9 cellular contexts compared by ENCODE assay signal in genomic region chr11:62610403-62610802, GRCh38. TPM values are rescaled to one million over a fixed set of nuclear protein-coding genes. Genes with fewer than 3 reads are reported as not detected.
DNase-seq lines count a peak whose midpoint lies in the region; ATAC-seq and TF ChIP-seq lines count a peak whose summit lies in the region.
"Had no signal": no experiment of that assay in that cellular context is flagged by ENCODE, and none has a peak within 500 bp of the region (broad histone marks: within the 10 kb centered on the region; RNA-seq: fewer than 3 reads in every experiment).

No MANE protein-coding gene starts in this region.

- POLR2A ChIA-PET in CD4-positive, alpha-beta T cell (lab: Charles Lee), result interaction anchor here (0.9 to 5.7 kb wide), 7 partner anchors 9 to 245 kb away, joined by 3 to 55 read pairs (median 8); partner anchors contain the start of genes B3GAT3, GANAB, HNRNPUL2 and MTA2
- POLR2A ChIA-PET in HEK293T (lab: Yijun Ruan, JAX), result interaction anchor here (0.9 to 2.3 kb wide), 5 partner anchors 10 to 79 kb away, joined by 3 to 10 read pairs (median 8); partner anchors contain the start of genes GANAB, LRRN4CL and TUT1

- no peak overlapping the region for H3K27ac ChIP-seq in CD4-positive, alpha-beta T cell (ENCODE audit: low read depth, low read length)
- H3K27ac ChIP-seq in left lung, result no peak overlapping the region

- H3K4me1 ChIP-seq in left lung, result peaks cover 11 to 60% of the 10 kb centered on the region in 2 donors

- CTCF ChIA-PET in CD4-positive, alpha-beta T cell (lab: Charles Lee), result interaction anchor here (1.7 kb wide), 1 partner anchor 186 kb away, joined by 3 read pairs; no protein-coding TSS in a partner anchor
- CTCF ChIA-PET in HEK293T (lab: Yijun Ruan, JAX), result interaction anchor here (1.0 to 1.8 kb wide), 3 partner anchors 9 to 19 kb away, joined by 3 to 16 read pairs (median 4); partner anchors contain the start of gene TUT1

- peak overlapping the region; percentile 81 for H3K4me3 Mint-ChIP-seq in CD4-positive, alpha-beta T cell
- peak overlapping the region; percentile 77 for H3K4me3 Mint-ChIP-seq in natural killer cell

- no peaks in the 10 kb centered on the region for H3K9me3 Mint-ChIP-seq in CD4-positive, alpha-beta T cell
- no peaks in the 10 kb centered on the region for H3K9me3 Mint-ChIP-seq in activated naive CD4-positive, alpha-beta T cell treated with anti-CD3 and anti-CD28 coated beads, Interleukin-2, amount 50 U/mL, for 72 hours
- H3K9me3 Mint-ChIP-seq in natural killer cell, result no peaks in the 10 kb centered on the region

- intact Hi-C loops in CD4-positive, alpha-beta T cell (cut with DNase I, micrococcal nuclease), result loop anchor here in 1 of 2 experiments (5.0 kb wide), 1 partner anchor 42 kb away; the partner anchor contains the start of gene INTS5
- intact Hi-C loops in natural killer cell (cut with micrococcal nuclease) (loop anchor here (5.0 kb wide), 1 partner anchor 97 kb away; the partner anchor contains the start of genes BSCL2 and GNG3), left lung (cut with DNase I) (no loop called here)

- ATAC-seq in CD4-positive, alpha-beta T cell (ENCODE audit: poor library complexity), result no peak
- no peak for ATAC-seq in activated naive CD4-positive, alpha-beta T cell treated with anti-CD3 and anti-CD28 coated beads, Interleukin-2, amount 50 U/mL, for 72 hours
- ATAC-seq in natural killer cell, result no peak
- ATAC-seq in GM18505 (IDR thresholded peaks at IDR 0.05; ENCODE audit: unreplicated experiment), result no peak
- ATAC-seq in left lung, result no peak

- in situ Hi-C loops in G401 (cut with HindIII; ENCODE audit: low sequenced_read_pairs), result no loop called here

- no peak overlapping the region for H3K4me3 ChIP-seq in left lung

- peaks cover 47% of the 10 kb centered on the region for H3K4me1 Mint-ChIP-seq in CD4-positive, alpha-beta T cell (ENCODE audit: low read depth)
- H3K4me1 Mint-ChIP-seq in natural killer cell, result peaks cover 18 to 53% of the 10 kb centered on the region in 2 donors

- DNase-seq in CD4-positive, alpha-beta T cell, result no peak
- DNase-seq in HEK293T (ENCODE audit: extremely low spot score) (no peak), natural killer cell (no peak), G401 (ENCODE audit: low spot score) (no peak), left lung (no peak)
- no peak for DNase-seq in activated naive CD4-positive, alpha-beta T cell treated with anti-CD3 and anti-CD28 coated beads, Interleukin-2, amount 50 U/mL, for 72 hours (ENCODE audit: low spot score in 2 of 2)
- DNase-seq: activated CD4-positive, alpha-beta T cell treated with anti-CD3 and anti-CD28 coated beads, Interleukin-2, amount 50 U/mL, for 1 hour; sigmoid colon had no signal

- H3K36me3 ChIP-seq in left lung, result peaks cover 0 to 61% of the 10 kb centered on the region in 2 donors

- no peaks in the 10 kb centered on the region for H3K9me3 ChIP-seq in CD4-positive, alpha-beta T cell (ENCODE audit: control insufficient read depth, low read length)
- H3K9me3 ChIP-seq in left lung, result no peaks in the 10 kb centered on the region
- H3K9me3 ChIP-seq: sigmoid colon had no signal

- no peaks in the 10 kb centered on the region for H3K27me3 Mint-ChIP-seq in CD4-positive, alpha-beta T cell
- H3K27me3 Mint-ChIP-seq in natural killer cell (ENCODE audit: low read depth in 2 of 2), result no peaks in the 10 kb centered on the region

- peaks cover 57% of the 10 kb centered on the region for H3K36me3 Mint-ChIP-seq in CD4-positive, alpha-beta T cell (ENCODE audit: low read depth)
- peaks cover 15% of the 10 kb centered on the region in 2 donors for H3K36me3 Mint-ChIP-seq in activated naive CD4-positive, alpha-beta T cell treated with anti-CD3 and anti-CD28 coated beads, Interleukin-2, amount 50 U/mL, for 72 hours
- no peaks in the 10 kb centered on the region for H3K36me3 Mint-ChIP-seq in natural killer cell

- no peak for TF ChIP-seq POLR2A in GM18505 (IDR thresholded peaks at IDR 0.05; ENCODE audit: borderline replicate concordance, extremely low read depth, insufficient read depth, insufficient read length)

- TF ChIP-seq CTCF in CD4-positive, alpha-beta T cell (IDR thresholded peaks at IDR 0.05), result no peak
- TF ChIP-seq CTCF in natural killer cell (IDR thresholded peaks at IDR 0.05), result no peak
- TF ChIP-seq CTCF in left lung (IDR thresholded peaks at IDR 0.05), result no peak

- H3K27me3 ChIP-seq in CD4-positive, alpha-beta T cell (ENCODE audit: control insufficient read depth, insufficient read depth, low read length), result no peaks in the 10 kb centered on the region
- H3K27me3 ChIP-seq in left lung, result no peaks in the 10 kb centered on the region
- H3K27me3 ChIP-seq: sigmoid colon had no signal

- H3K27ac Mint-ChIP-seq in CD4-positive, alpha-beta T cell, result peak overlapping the region; percentile 94
- H3K27ac Mint-ChIP-seq in activated naive CD4-positive, alpha-beta T cell treated with anti-CD3 and anti-CD28 coated beads, Interleukin-2, amount 50 U/mL, for 72 hours, result peak overlapping the region; percentile 91 to 93
- H3K27ac Mint-ChIP-seq in natural killer cell, result peak overlapping the region; percentile 95 to 98

TF ChIP-seq in HEK293T, 16 proteins besides CTCF, POLR2A, EP300 and RAD21:
- TF ChIP-seq FOXM1 (IDR thresholded peaks at IDR 0.05; ENCODE audit: borderline replicate concordance) (0 out of 2 replicates have a peak, but pooled peaks have one; percentile 10), ZNF384 (IDR thresholded peaks at IDR 0.05) (no peak)

RNA-seq across cellular contexts. Expression of gene EML3, which starts 2.2 kb away (rescaled TPM):
- total RNA-seq in CD4-positive, alpha-beta T cell, result 100 to 1,000 TPM; 142 to 144 TPM
- total RNA-seq in activated naive CD4-positive, alpha-beta T cell treated with anti-CD3 and anti-CD28 coated beads, Interleukin-2, amount 50 U/mL, for 72 hours, result 100 to 1,000 TPM; 104 to 141 TPM
- 100 to 1,000 TPM; 221 to 233 (median 232) TPM for total RNA-seq in natural killer cell
- total RNA-seq in G401 (2014; rRNA removed; shearing (Covaris generic)), result 33.2 and 55.7 TPM in 2 replicates
- 10 to 100 TPM; 61.5 to 82.5 TPM for total RNA-seq in left lung

RNA-seq across cellular contexts. Expression of gene ROM1, which starts 2.7 kb away (rescaled TPM):
- total RNA-seq in CD4-positive, alpha-beta T cell, result under 1 TPM; 0.42 to 0.71 TPM
- 1 to 10 TPM; 1.1 to 1.9 TPM for total RNA-seq in activated naive CD4-positive, alpha-beta T cell treated with anti-CD3 and anti-CD28 coated beads, Interleukin-2, amount 50 U/mL, for 72 hours
- total RNA-seq in natural killer cell, result 1 to 10 TPM; 2.6 to 6.9 (median 3.9) TPM
- 14.2 and 14.9 TPM in 2 replicates for total RNA-seq in G401 (2014; rRNA removed; shearing (Covaris generic))
- 1 to 10 TPM; 4.3 to 5.2 TPM for total RNA-seq in left lung

RNA-seq across cellular contexts. Expression of gene MTA2, which starts 8.7 kb away (rescaled TPM):
- 100 to 1,000 TPM; 167 to 172 TPM for total RNA-seq in CD4-positive, alpha-beta T cell
- 100 to 1,000 TPM; 180 to 259 TPM for total RNA-seq in activated naive CD4-positive, alpha-beta T cell treated with anti-CD3 and anti-CD28 coated beads, Interleukin-2, amount 50 U/mL, for 72 hours
- 100 to 1,000 TPM; 254 to 305 (median 259) TPM for total RNA-seq in natural killer cell
- total RNA-seq in G401 (2014; rRNA removed; shearing (Covaris generic)), result 190 and 224 TPM in 2 replicates
- 10 to 100 TPM; 67.1 to 86.0 TPM for total RNA-seq in left lung

RNA-seq across cellular contexts. Expression of gene B3GAT3, which starts 11.4 kb away (rescaled TPM):
- total RNA-seq in CD4-positive, alpha-beta T cell, result 10 to 100 TPM; 47.2 to 49.5 TPM
- total RNA-seq in activated naive CD4-positive, alpha-beta T cell treated with anti-CD3 and anti-CD28 coated beads, Interleukin-2, amount 50 U/mL, for 72 hours, result 10 to 100 TPM; 69.6 to 79.5 TPM
- total RNA-seq in natural killer cell, result 10 to 100 TPM; 64.9 to 80.3 (median 77.9) TPM
- 58.5 and 67.4 TPM in 2 replicates for total RNA-seq in G401 (2014; rRNA removed; shearing (Covaris generic))
- 10 to 100 TPM; 44.1 to 46.2 TPM for total RNA-seq in left lung

RNA-seq across cellular contexts. Expression of gene TUT1, which starts 19.1 kb away (rescaled TPM):
- total RNA-seq in CD4-positive, alpha-beta T cell, result 10 to 100 TPM; 25.5 to 26.2 TPM
- 10 to 100 TPM; 31.8 to 34.9 TPM for total RNA-seq in activated naive CD4-positive, alpha-beta T cell treated with anti-CD3 and anti-CD28 coated beads, Interleukin-2, amount 50 U/mL, for 72 hours
- total RNA-seq in natural killer cell (10 to 100 TPM; 20.0 to 28.9 (median 26.2) TPM), left lung (10 to 100 TPM; 12.6 to 19.8 TPM)
- total RNA-seq in G401 (2014; rRNA removed; shearing (Covaris generic)), result 16.5 and 17.6 TPM in 2 replicates
